In genomic region chr19:14517840-14518505, GRCh38 we compare ENCODE assay signal across 8 cellular contexts. TPM values are rescaled to one million over a fixed set of nuclear protein-coding genes. Genes with fewer than 3 reads are reported as not detected.
DNase-seq lines count a peak whose midpoint lies in the region; ATAC-seq and TF ChIP-seq lines count a peak whose summit lies in the region.

TSS of gene DNAJB1 (minus strand) at chr19:14518397. CDS start at chr19:14518349, 48 bp downstream.

- CTCF ChIA-PET in RWPE1 (lab: Yijun Ruan, JAX): interaction anchor here (0.9 to 1.9 kb wide), 4 partner anchors 13 to 39 kb away, joined by 3 to 7 read pairs (median 4); no protein-coding TSS in a partner anchor

- H3K36me3 Mint-ChIP-seq in activated naive CD8-positive, alpha-beta T cell treated with anti-CD3 and anti-CD28 coated beads, Interleukin-2, amount 10 ng/mL, durations not matched to agents 7 days and 5 days: peaks cover 28% of the 10 kb centered on the region

- TF ChIP-seq EP300 in ovary (IDR thresholded peaks at IDR 0.05): no peak

- TF ChIP-seq CTCF in RWPE1 (conservative IDR thresholded peaks at IDR 0.05; ENCODE audit: low read depth): no peak
- peak in 1 of 3 donors; percentile 26 for TF ChIP-seq CTCF in ovary (IDR thresholded peaks at IDR 0.05)
- TF ChIP-seq CTCF in vagina (IDR thresholded peaks at IDR 0.05): no peak

- peak; percentile 68 for ATAC-seq in GM19397 (IDR thresholded peaks at IDR 0.05; ENCODE audit: unreplicated experiment)
- peak; percentile 33 for ATAC-seq in HG03469 (IDR thresholded peaks at IDR 0.05; ENCODE audit: unreplicated experiment)
- peak; percentile 62 for ATAC-seq in activated naive CD8-positive, alpha-beta T cell treated with anti-CD3 and anti-CD28 coated beads, Interleukin-2, amount 10 ng/mL, durations not matched to agents 7 days and 5 days (ENCODE audit: low read depth)
- peak; percentile 88 for ATAC-seq in Right ventricle myocardium superior (ENCODE audit: poor library complexity)

- H3K27ac Mint-ChIP-seq in activated naive CD8-positive, alpha-beta T cell treated with anti-CD3 and anti-CD28 coated beads, Interleukin-2, amount 10 ng/mL, durations not matched to agents 7 days and 5 days: peak within 1 kb of the TSS; percentile 97

- H3K9me3 ChIP-seq in ovary (no peaks in the 10 kb centered on the region), vagina (no peaks in the 10 kb centered on the region)

- H3K36me3 ChIP-seq in ovary: no peaks in the 10 kb centered on the region
- H3K36me3 ChIP-seq in vagina: peaks cover 0 to 32% of the 10 kb centered on the region in 2 donors

- H3K4me3 Mint-ChIP-seq in activated naive CD8-positive, alpha-beta T cell treated with anti-CD3 and anti-CD28 coated beads, Interleukin-2, amount 10 ng/mL, durations not matched to agents 7 days and 5 days: peak within 1 kb of the TSS; percentile 92

- peak within 1 kb of the TSS; percentile 100 for H3K4me3 ChIP-seq in ovary
- peak within 1 kb of the TSS; percentile 70 to 91 for H3K4me3 ChIP-seq in vagina

- no peaks in the 10 kb centered on the region for H3K27me3 Mint-ChIP-seq in activated naive CD8-positive, alpha-beta T cell treated with anti-CD3 and anti-CD28 coated beads, Interleukin-2, amount 10 ng/mL, durations not matched to agents 7 days and 5 days

- no peaks in the 10 kb centered on the region for H3K9me3 Mint-ChIP-seq in activated naive CD8-positive, alpha-beta T cell treated with anti-CD3 and anti-CD28 coated beads, Interleukin-2, amount 10 ng/mL, durations not matched to agents 7 days and 5 days

- intact Hi-C loops in Right ventricle myocardium superior (cut with DNase I): no loop called here
- intact Hi-C loops in ovary (cut with DNase I): no loop called here
- intact Hi-C loops in vagina (cut with DNase I): no loop called here

- WGBS in ovary, 3 donors: 0% methylated on average over 45 to 82 of the region's 82 CpGs

- H3K27ac ChIP-seq in RWPE1 (peak within 1 kb of the TSS; percentile 100), ovary (peak within 1 kb of the TSS; percentile 97 to 100), vagina (peak within 1 kb of the TSS; percentile 100)

- H3K27me3 ChIP-seq in ovary (no peaks in the 10 kb centered on the region), vagina (no peaks in the 10 kb centered on the region)

- POLR2A ChIA-PET in RWPE1 (lab: Yijun Ruan, JAX; ENCODE audit: low non-redundant PET): interaction anchor here (0.5 to 2.3 kb wide), 18 partner anchors 8 to 1287 kb away, joined by 3 to 13 read pairs (median 4); partner anchors contain the start of gene GIPC1
- POLR2A ChIA-PET in activated naive CD8-positive, alpha-beta T cell treated with anti-CD3 and anti-CD28 coated beads, Interleukin-2, amount 10 ng/mL, durations not matched to agents 7 days and 5 days (lab: Charles Lee): interaction anchor here (0.6 to 8.1 kb wide), 31 partner anchors 8 to 814 kb away, joined by 3 to 298 read pairs (median 4); partner anchors contain the start of genes ADGRE5, ASF1B, BRD4 and GIPC1

- TF ChIP-seq POLR2A in ovary (IDR thresholded peaks at IDR 0.05) (peak; percentile 93), vagina (IDR thresholded peaks at IDR 0.05) (peak; percentile 92 to 98)

- peaks cover 60% of the 10 kb centered on the region for H3K4me1 Mint-ChIP-seq in activated naive CD8-positive, alpha-beta T cell treated with anti-CD3 and anti-CD28 coated beads, Interleukin-2, amount 10 ng/mL, durations not matched to agents 7 days and 5 days

- DNase-seq in DMS53 (lab: John Stamatoyannopoulos, UW) (peak; percentile 75), RWPE1 (ENCODE audit: low spot score) (peak; percentile 83), Right ventricle myocardium superior (peak; percentile 90), ovary (peak; percentile 82 to 90 (median 86)), vagina (ENCODE audit: extremely low spot score in 2 of 2) (peak in 1 of 2 donors; percentile 93)
- DNase-seq in activated naive CD8-positive, alpha-beta T cell treated with anti-CD3 and anti-CD28 coated beads, Interleukin-2, amount 10 ng/mL, durations not matched to agents 7 days and 5 days: peak; percentile 85

- H3K4me1 ChIP-seq in ovary (ENCODE audit: insufficient read depth) (peaks cover 12% of the 10 kb centered on the region), vagina (peaks cover 39% of the 10 kb centered on the region)

RNA-seq across cellular contexts. Expression of gene DNAJB1, which starts in this region (rescaled TPM):
- total RNA-seq in activated naive CD8-positive, alpha-beta T cell treated with anti-CD3 and anti-CD28 coated beads, Interleukin-2, amount 10 ng/mL, durations not matched to agents 7 days and 5 days: 100 to 1,000 TPM; 103 to 110 TPM
- 43.0 TPM for total RNA-seq in Right ventricle myocardium superior
- 100 to 1,000 TPM in 3 of 7 donors, 10 to 100 TPM in 4; 53.7 to 151 (median 75.1) TPM for total RNA-seq in ovary
- 100 to 1,000 TPM in 1 of 2 donors, 10 to 100 TPM in 1; 52.4 to 123 TPM for polyA plus RNA-seq in ovary
- 164 TPM for total RNA-seq in vagina

Comparison
In these comparisons a context has a peak if more than half of its experiments do, and no peak if none do; other contexts are left out.
1. ATAC-seq: peak in every context shown above with its lines; median percentile 88 in Right ventricle myocardium superior; 68 in GM19397; 62 in activated naive CD8-positive, alpha-beta T cell treated with anti-CD3 and anti-CD28 coated beads, Interleukin-2, amount 10 ng/mL, durations not matched to agents 7 days and 5 days; 33 in HG03469.